ENCODE assay signal across 1 cellular context in genomic region chrX:13411496-13412207, GRCh38.
TF ChIP-seq lines count a peak whose summit lies in the region.

No MANE protein-coding gene starts in this region.

TF ChIP-seq in GM23338, 12 proteins besides CTCF, POLR2A, EP300 and RAD21 (continued from another document):
- TF ChIP-seq ZNF462 (CRISPR knock-in tag; IDR thresholded peaks at IDR 0.05) (no peak), STAT1 (IDR thresholded peaks at IDR 0.05; ENCODE audit: unreplicated experiment) (no peak)
